ENCODE assay signal across 6 cellular contexts in the genomic region with DNA sequence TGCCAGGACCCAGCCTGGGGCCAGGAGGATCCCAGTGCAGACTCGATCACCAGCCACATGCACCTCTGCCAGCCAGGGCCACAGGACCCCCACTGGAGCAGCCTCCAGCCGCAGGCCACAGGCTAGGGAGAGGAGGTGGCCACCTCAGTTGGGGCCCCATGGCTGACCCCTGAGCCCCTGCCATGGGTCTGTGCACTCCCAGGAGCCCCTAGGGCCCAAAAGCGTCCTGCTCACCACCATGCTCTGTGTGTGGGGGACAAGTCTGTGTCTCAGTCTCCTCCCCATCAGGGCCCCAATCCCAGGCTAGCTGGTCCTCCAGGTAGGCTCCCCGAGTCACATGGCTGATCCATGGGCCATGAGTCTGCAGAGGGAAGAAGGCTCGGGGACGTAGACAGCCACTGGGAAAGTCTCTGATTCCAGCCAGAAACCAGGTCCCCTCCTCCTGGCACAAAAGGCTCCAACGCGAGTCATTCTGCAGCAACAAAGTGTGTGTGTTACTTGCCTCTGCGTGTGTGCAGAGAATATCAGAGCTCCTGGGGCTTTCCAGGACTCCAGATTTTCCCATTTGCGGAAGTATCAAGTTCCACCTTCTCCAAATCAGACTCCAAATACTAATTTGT. TPM values are rescaled to one million over a fixed set of nuclear protein-coding genes. Genes with fewer than 3 reads are reported as not detected.
A peak's percentile ranks its signal among the peaks of the same experiment; 100 is the strongest.
DNase-seq lines count a peak whose midpoint lies in the region; ATAC-seq lines count a peak whose summit lies in the region.

No MANE protein-coding gene starts in this region.

- CTCF ChIA-PET in activated CD8-positive, alpha-beta memory T cell treated with anti-CD3 and anti-CD28 coated beads, Interleukin-2, amount 10 ng/mL, durations not matched to agents 7 days and 5 days (lab: Charles Lee), result interaction anchor here (0.6 to 2.8 kb wide), 46 partner anchors 8 to 327 kb away, joined by 3 to 35 read pairs (median 5); a partner anchor contains a TSS

- H3K27ac Mint-ChIP-seq in activated CD8-positive, alpha-beta memory T cell treated with anti-CD3 and anti-CD28 coated beads, Interleukin-2, amount 10 ng/mL, durations not matched to agents 7 days and 5 days, result peak overlapping the region; percentile 85

- no peak for DNase-seq in activated CD8-positive, alpha-beta memory T cell treated with anti-CD3 and anti-CD28 coated beads, Interleukin-2, amount 10 ng/mL, durations not matched to agents 7 days and 5 days
- DNase-seq in left lobe of liver (ENCODE audit: low spot score) (peak; percentile 59), middle frontal gyrus (ENCODE audit: extremely low spot score, low spot score) (no peak), NCI-H2171 treated with DMSO at 0.1 percent for 48 hours (lab: John Stamatoyannopoulos, UW) (no peak)

- ATAC-seq in GM21576 (IDR thresholded peaks at IDR 0.05; ENCODE audit: unreplicated experiment) (peak; percentile 5), left lobe of liver (peak; percentile 10), GM21737 (IDR thresholded peaks at IDR 0.05; ENCODE audit: unreplicated experiment) (no peak)
- ATAC-seq in activated CD8-positive, alpha-beta memory T cell treated with anti-CD3 and anti-CD28 coated beads, Interleukin-2, amount 10 ng/mL, durations not matched to agents 7 days and 5 days, result no peak

- peaks cover 3% of the 10 kb centered on the region for H3K27me3 Mint-ChIP-seq in activated CD8-positive, alpha-beta memory T cell treated with anti-CD3 and anti-CD28 coated beads, Interleukin-2, amount 10 ng/mL, durations not matched to agents 7 days and 5 days

- peak overlapping the region; percentile 63 for H3K4me3 Mint-ChIP-seq in activated CD8-positive, alpha-beta memory T cell treated with anti-CD3 and anti-CD28 coated beads, Interleukin-2, amount 10 ng/mL, durations not matched to agents 7 days and 5 days

- H3K4me1 Mint-ChIP-seq in activated CD8-positive, alpha-beta memory T cell treated with anti-CD3 and anti-CD28 coated beads, Interleukin-2, amount 10 ng/mL, durations not matched to agents 7 days and 5 days, result peaks cover 10% of the 10 kb centered on the region

- H3K9me3 Mint-ChIP-seq in activated CD8-positive, alpha-beta memory T cell treated with anti-CD3 and anti-CD28 coated beads, Interleukin-2, amount 10 ng/mL, durations not matched to agents 7 days and 5 days (ENCODE audit: low read depth), result no peaks in the 10 kb centered on the region

- no peaks in the 10 kb centered on the region for H3K36me3 Mint-ChIP-seq in activated CD8-positive, alpha-beta memory T cell treated with anti-CD3 and anti-CD28 coated beads, Interleukin-2, amount 10 ng/mL, durations not matched to agents 7 days and 5 days

RNA-seq across cellular contexts. Expression of a gene that starts 6.1 kb away (rescaled TPM):
- total RNA-seq in activated CD8-positive, alpha-beta memory T cell treated with anti-CD3 and anti-CD28 coated beads, Interleukin-2, amount 10 ng/mL, durations not matched to agents 7 days and 5 days, result not detected
- 14.5 TPM for total RNA-seq in left lobe of liver

RNA-seq across cellular contexts. Expression of a gene that starts 8.3 kb away (rescaled TPM):
- under 1 TPM; 0.59 to 0.96 TPM for total RNA-seq in activated CD8-positive, alpha-beta memory T cell treated with anti-CD3 and anti-CD28 coated beads, Interleukin-2, amount 10 ng/mL, durations not matched to agents 7 days and 5 days
- total RNA-seq in left lobe of liver, result 1.5 TPM

RNA-seq across cellular contexts. Expression of a gene that starts 24.1 kb away (rescaled TPM):
- total RNA-seq in activated CD8-positive, alpha-beta memory T cell treated with anti-CD3 and anti-CD28 coated beads, Interleukin-2, amount 10 ng/mL, durations not matched to agents 7 days and 5 days, result 10 to 100 TPM; 54.8 to 56.1 TPM
- 27.0 TPM for total RNA-seq in left lobe of liver

RNA-seq across cellular contexts. Expression of a gene that starts 33.4 kb away (rescaled TPM):
- total RNA-seq in activated CD8-positive, alpha-beta memory T cell treated with anti-CD3 and anti-CD28 coated beads, Interleukin-2, amount 10 ng/mL, durations not matched to agents 7 days and 5 days, result 10 to 100 TPM; 34.7 to 35.4 TPM
- 42.7 TPM for total RNA-seq in left lobe of liver

RNA-seq across cellular contexts. Expression of a gene that starts 38.3 kb away (rescaled TPM):
- total RNA-seq in activated CD8-positive, alpha-beta memory T cell treated with anti-CD3 and anti-CD28 coated beads, Interleukin-2, amount 10 ng/mL, durations not matched to agents 7 days and 5 days, result 100 to 1,000 TPM; 514 to 619 TPM
- total RNA-seq in left lobe of liver, result 43.5 TPM

Comparison
In these comparisons a context has a peak if more than half of its experiments do, and no peak if none do; other contexts are left out.
1. ATAC-seq: peak in GM21576 (single experiment) and left lobe of liver (single experiment); none in activated CD8-positive, alpha-beta memory T cell treated with anti-CD3 and anti-CD28 coated beads, Interleukin-2, amount 10 ng/mL, durations not matched to agents 7 days and 5 days (single experiment) and GM21737 (single experiment).
2. RNA of a gene that starts 6.1 kb away (total RNA-seq): 14.5 TPM in left lobe of liver (single experiment); not detected in activated CD8-positive, alpha-beta memory T cell treated with anti-CD3 and anti-CD28 coated beads, Interleukin-2, amount 10 ng/mL, durations not matched to agents 7 days and 5 days; every median in the first group is over 10 times any median in the second.